8 cellular contexts compared by ENCODE assay signal in genomic region chr5:150560401-150561191, GRCh38. TPM values are rescaled to one million over a fixed set of nuclear protein-coding genes. Genes with fewer than 3 reads are reported as not detected.
DNase-seq lines count a peak whose midpoint lies in the region; ATAC-seq and TF ChIP-seq lines count a peak whose summit lies in the region.

No MANE protein-coding gene starts in this region.

- H3K9ac ChIP-seq in liver (ENCODE audit: low read depth in 1 of 2, low read length in 2 of 2): no peak overlapping the region

- H3K4me3 ChIP-seq in coronary artery (no peak overlapping the region), liver (ENCODE audit: low read depth in 1 of 3, low read length in 3 of 3) (no peak overlapping the region)

- peak; percentile 73 for TF ChIP-seq CTCF in coronary artery (IDR thresholded peaks at IDR 0.05)
- peak; percentile 96 for TF ChIP-seq CTCF in liver (IDR thresholded peaks at IDR 0.05; ENCODE audit: low read depth, low read length, missing input control)

- DNase-seq in AML-193 (lab: John Stamatoyannopoulos, UW): peak; percentile 77 to 81
- DNase-seq in NCI-H446 treated with DMSO at 0.1 percent for 48 hours (lab: John Stamatoyannopoulos, UW): peak; percentile 8
- DNase-seq in activated CD4-positive, alpha-beta T cell treated with anti-CD3 and anti-CD28 coated beads for 4 hours: peak; percentile 77 to 93
- DNase-seq in coronary artery (ENCODE audit: low spot score): no peak
- DNase-seq in stimulated activated CD8-positive, alpha-beta memory T cell treated with anti-CD3 and anti-CD28 coated beads, Interleukin-12 subunit alpha, Interleukin-12 subunit beta, amount 100 ng/mL, for 1 hour (ENCODE audit: low read depth): peak; percentile 81

- 15% methylated on average over 11 of the region's 11 CpGs for WGBS in liver

- no peaks in the 10 kb centered on the region for H3K27me3 ChIP-seq in liver (ENCODE audit: control insufficient read depth in 4 of 4, insufficient read depth in 4 of 4, low read length in 3 of 4)

- ATAC-seq in GM18867 (IDR thresholded peaks at IDR 0.05; ENCODE audit: unreplicated experiment): peak; percentile 79
- peak; percentile 76 for ATAC-seq in HG03175 (IDR thresholded peaks at IDR 0.05; ENCODE audit: unreplicated experiment)

- H3K9me3 ChIP-seq in liver (ENCODE audit: control insufficient read depth in 4 of 4, low read length in 3 of 4): no peaks in the 10 kb centered on the region

- no peak overlapping the region for H3K27ac ChIP-seq in coronary artery
- peak overlapping the region; percentile 6 to 55 for H3K27ac ChIP-seq in liver (ENCODE audit: low read depth in 1 of 2, low read length in 2 of 2)

- peak; percentile 94 to 95 for TF ChIP-seq RAD21 in liver (IDR thresholded peaks at IDR 0.05)

- peaks cover 7 to 11% (median 8%) of the 10 kb centered on the region in 4 donors for H3K36me3 ChIP-seq in liver (ENCODE audit: control insufficient read depth in 4 of 4, insufficient read depth in 3 of 4, low read depth in 1 of 4, low read length in 3 of 4)

- H3K4me1 ChIP-seq in liver (ENCODE audit: control insufficient read depth in 4 of 4, insufficient read depth in 4 of 4, low read length in 3 of 4): peaks cover 1 to 20% (median 10%) of the 10 kb centered on the region in 4 donors

TF ChIP-seq in liver, 16 proteins besides CTCF, POLR2A, EP300 and RAD21:
- TF ChIP-seq JUND (IDR thresholded peaks at IDR 0.05) (no peak), RXRA (IDR thresholded peaks at IDR 0.05) (peak; percentile 15 to 34), HNF4A (conservative IDR thresholded peaks at IDR 0.05) (peak; percentile 16 to 26), SP1 (IDR thresholded peaks at IDR 0.05) (peak; percentile 35), EGR1 (IDR thresholded peaks at IDR 0.05; ENCODE audit: low read depth in 2 of 2) (no peak), YY1 (IDR thresholded peaks at IDR 0.05) (peak; percentile 20), ATF3 (IDR thresholded peaks at IDR 0.05) (peak; percentile 67), GABPA (IDR thresholded peaks at IDR 0.05 in 1 of 2, conservative IDR thresholded peaks at IDR 0.05 in 1 of 2) (no peak)
- TF ChIP-seq, protein P1, sequence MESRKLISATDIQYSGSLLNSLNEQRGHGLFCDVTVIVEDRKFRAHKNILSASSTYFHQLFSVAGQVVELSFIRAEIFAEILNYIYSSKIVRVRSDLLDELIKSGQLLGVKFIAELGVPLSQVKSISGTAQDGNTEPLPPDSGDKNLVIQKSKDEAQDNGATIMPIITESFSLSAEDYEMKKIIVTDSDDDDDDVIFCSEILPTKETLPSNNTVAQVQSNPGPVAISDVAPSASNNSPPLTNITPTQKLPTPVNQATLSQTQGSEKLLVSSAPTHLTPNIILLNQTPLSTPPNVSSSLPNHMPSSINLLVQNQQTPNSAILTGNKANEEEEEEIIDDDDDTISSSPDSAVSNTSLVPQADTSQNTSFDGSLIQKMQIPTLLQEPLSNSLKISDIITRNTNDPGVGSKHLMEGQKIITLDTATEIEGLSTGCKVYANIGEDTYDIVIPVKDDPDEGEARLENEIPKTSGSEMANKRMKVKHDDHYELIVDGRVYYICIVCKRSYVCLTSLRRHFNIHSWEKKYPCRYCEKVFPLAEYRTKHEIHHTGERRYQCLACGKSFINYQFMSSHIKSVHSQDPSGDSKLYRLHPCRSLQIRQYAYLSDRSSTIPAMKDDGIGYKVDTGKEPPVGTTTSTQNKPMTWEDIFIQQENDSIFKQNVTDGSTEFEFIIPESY (IDR thresholded peaks at IDR 0.05): no peak

RNA-seq across cellular contexts. Expression of gene NDST1, which starts 52.7 kb away (rescaled TPM):
- total RNA-seq in liver: 100 to 1,000 TPM in 1 of 2 donors, 10 to 100 TPM in 1; 39.5 to 103 TPM
- polyA plus RNA-seq in liver: 10 to 100 TPM; 10.3 to 38.5 TPM

Comparison
In these comparisons a context has a peak if more than half of its experiments do, and no peak if none do; other contexts are left out.
1. H3K27ac ChIP-seq: peak in liver (2 of 2); none in coronary artery (0 of 2).